ENCODE assay signal across 29 cellular contexts in the genomic region with DNA sequence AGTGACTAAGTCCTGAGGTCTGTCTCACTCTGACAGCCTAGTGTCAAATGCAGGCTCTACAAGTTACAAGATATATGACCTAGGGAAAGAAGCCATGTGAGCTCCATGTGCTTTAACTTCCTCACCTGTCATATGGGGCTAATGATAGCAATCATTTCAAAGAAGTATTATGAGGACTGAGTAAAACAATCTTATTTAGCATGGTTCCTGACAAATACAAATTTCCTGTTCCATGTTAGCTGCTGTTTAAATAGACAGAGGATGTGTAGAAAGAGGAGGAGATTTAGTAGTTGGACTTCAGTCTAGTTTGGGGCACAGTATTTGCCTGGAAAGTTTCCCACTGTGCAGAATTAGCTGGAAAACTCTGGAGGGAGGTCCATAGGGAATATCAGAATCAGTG.
"Had no signal": no experiment of that assay in that cellular context is flagged by ENCODE, and none has a peak within 500 bp of the region (broad histone marks: within the 10 kb centered on the region; RNA-seq: fewer than 3 reads in every experiment).

No MANE protein-coding gene starts in this region.

- H3K27me3 ChIP-seq: stomach, suprapubic skin, testis, thyroid gland, tibial artery, tibial nerve, transverse colon, upper lobe of left lung, upper lobe of right lung, uterus, vagina had no signal

- H3K4me3 ChIP-seq: stomach, suprapubic skin, testis, thoracic aorta, thyroid gland, tibial artery, tibial nerve, transverse colon, upper lobe of left lung, upper lobe of right lung, uterus, vagina had no signal

- H3K36me3 ChIP-seq: stomach, suprapubic skin, thoracic aorta, thyroid gland, tibial artery, tibial nerve, transverse colon, upper lobe of left lung, upper lobe of right lung, uterus, vagina had no signal

- DNase-seq: stimulated activated CD4-positive, alpha-beta T cell treated with anti-CD3 and anti-CD28 coated beads, Interleukin-2, amount 100 ng/mL, for 48 hours; stimulated activated CD4-positive, alpha-beta T cell treated with anti-CD3 and anti-CD28 coated beads, Interleukin-4, amount 100 ng/mL, for 1 hour; stimulated activated CD4-positive, alpha-beta T cell treated with anti-CD3 and anti-CD28 coated beads, Interleukin-4, amount 100 ng/mL, for 24 hours; stimulated activated CD4-positive, alpha-beta T cell treated with anti-CD3 and anti-CD28 coated beads, Interleukin-4, amount 100 ng/mL, for 4 hours; stimulated activated CD8-positive, alpha-beta memory T cell treated with anti-CD3 and anti-CD28 coated beads, Interleukin-4, amount 100 ng/mL, for 48 hours; stimulated activated naive B cell treated with anti-CD40 and anti-IgM and Interleukin-4, amounts not matched to agents 10 μg/mL and 1 μg/mL and 100 μg/mL, for 72 hours; stimulated activated naive CD4-positive, alpha-beta T cell; stimulated activated naive CD4-positive, alpha-beta T cell treated with Interleukin-2 at 50 U/mL for 16 hours; stimulated activated naive CD8-positive, alpha-beta T cell treated with anti-CD3 and anti-CD28 coated beads, Interleukin-15, amount 100 ng/mL, for 72 hours; stimulated activated naive CD8-positive, alpha-beta T cell treated with anti-CD3 and anti-CD28 coated beads, Interleukin-15, Interleukin-2, amounts not matched to agents 100 U/mL and 50 U/mL, for 24 hours; stomach; substantia nigra; testis; thyroid gland; tibial artery; transverse colon; trophoblast cell; upper lobe of left lung; upper lobe of right lung; uterus had no signal

- FAIRE-seq: urothelium cell line had no signal

- H3K27me3 Mint-ChIP-seq: stimulated activated memory B cell treated with anti-CD40 and anti-IgM and Interleukin-4, amounts not matched to agents 10 μg/mL and 1 μg/mL and 100 μg/mL, for 72 hours; stimulated activated naive B cell treated with anti-CD40 and anti-IgM and Interleukin-4, amounts not matched to agents 10 μg/mL and 1 μg/mL and 100 μg/mL, for 72 hours; stimulated activated naive CD8-positive, alpha-beta T cell treated with anti-CD3 and anti-CD28 coated beads, Interleukin-15, amount 100 ng/mL, for 72 hours; stimulated activated naive CD8-positive, alpha-beta T cell treated with anti-CD3 and anti-CD28 coated beads, Interleukin-15, Interleukin-2, amounts not matched to agents 100 ng/mL and 50 ng/mL, for 24 hours; type B pancreatic cell had no signal

- H3K4me1 ChIP-seq: suprapubic skin, testis, tibial artery, tibial nerve, upper lobe of right lung, uterus, vagina had no signal

- H3K4me3 Mint-ChIP-seq: stimulated activated effector memory CD8-positive, alpha-beta T cell treated with anti-CD3 and anti-CD28 coated beads, Interleukin-12 subunit alpha, Interleukin-12 subunit beta, amount 100 ng/mL, for 72 hours; stimulated activated memory B cell treated with anti-CD40 and anti-IgM and Interleukin-4, amounts not matched to agents 10 μg/mL and 1 μg/mL and 100 μg/mL, for 72 hours; stimulated activated naive B cell treated with anti-CD40 and anti-IgM and Interleukin-4, amounts not matched to agents 10 μg/mL and 1 μg/mL and 100 μg/mL, for 72 hours; stimulated activated naive CD8-positive, alpha-beta T cell treated with anti-CD3 and anti-CD28 coated beads, Interleukin-15, amount 100 ng/mL, for 72 hours; stimulated activated naive CD8-positive, alpha-beta T cell treated with anti-CD3 and anti-CD28 coated beads, Interleukin-15, Interleukin-2, amounts not matched to agents 100 ng/mL and 50 ng/mL, for 24 hours; type B pancreatic cell had no signal

- H3K36me3 Mint-ChIP-seq: stimulated activated effector memory CD8-positive, alpha-beta T cell treated with anti-CD3 and anti-CD28 coated beads, Interleukin-12 subunit alpha, Interleukin-12 subunit beta, amount 100 ng/mL, for 72 hours; stimulated activated memory B cell treated with anti-CD40 and anti-IgM and Interleukin-4, amounts not matched to agents 10 μg/mL and 1 μg/mL and 100 μg/mL, for 72 hours; stimulated activated naive B cell treated with anti-CD40 and anti-IgM and Interleukin-4, amounts not matched to agents 10 μg/mL and 1 μg/mL and 100 μg/mL, for 72 hours; type B pancreatic cell had no signal

- H3K4me1 Mint-ChIP-seq: stimulated activated effector memory CD8-positive, alpha-beta T cell treated with anti-CD3 and anti-CD28 coated beads, Interleukin-12 subunit alpha, Interleukin-12 subunit beta, amount 100 ng/mL, for 72 hours; stimulated activated memory B cell treated with anti-CD40 and anti-IgM and Interleukin-4, amounts not matched to agents 10 μg/mL and 1 μg/mL and 100 μg/mL, for 72 hours; stimulated activated naive B cell treated with anti-CD40 and anti-IgM and Interleukin-4, amounts not matched to agents 10 μg/mL and 1 μg/mL and 100 μg/mL, for 72 hours; stimulated activated naive CD8-positive, alpha-beta T cell treated with anti-CD3 and anti-CD28 coated beads, Interleukin-15, amount 100 ng/mL, for 72 hours had no signal

- ATAC-seq: stimulated activated effector memory CD8-positive, alpha-beta T cell treated with anti-CD3 and anti-CD28 coated beads, Interleukin-12 subunit alpha, Interleukin-12 subunit beta, amount 100 ng/mL, for 72 hours; stimulated activated memory B cell treated with anti-CD40 and anti-IgM and Interleukin-4, amounts not matched to agents 10 μg/mL and 1 μg/mL and 100 μg/mL, for 72 hours; stimulated activated naive B cell treated with anti-CD40 and anti-IgM and Interleukin-4, amounts not matched to agents 10 μg/mL and 1 μg/mL and 100 μg/mL, for 72 hours; stimulated activated naive CD8-positive, alpha-beta T cell treated with anti-CD3 and anti-CD28 coated beads, Interleukin-15, amount 100 ng/mL, for 72 hours; stimulated activated naive CD8-positive, alpha-beta T cell treated with anti-CD3 and anti-CD28 coated beads, Interleukin-15, Interleukin-2, amounts not matched to agents 100 U/mL and 50 U/mL, for 24 hours; upper lobe of right lung had no signal

- H3K27ac ChIP-seq: stomach, suprapubic skin, testis, thoracic aorta, thyroid gland, tibial artery, tibial nerve, transverse colon, upper lobe of left lung, upper lobe of right lung, uterus, vagina had no signal

- H3K9me3 Mint-ChIP-seq: stimulated activated naive B cell treated with anti-CD40 and anti-IgM and Interleukin-4, amounts not matched to agents 10 μg/mL and 1 μg/mL and 100 μg/mL, for 72 hours had no signal

- H3K27ac Mint-ChIP-seq: stimulated activated effector memory CD8-positive, alpha-beta T cell treated with anti-CD3 and anti-CD28 coated beads, Interleukin-12 subunit alpha, Interleukin-12 subunit beta, amount 100 ng/mL, for 72 hours; stimulated activated memory B cell treated with anti-CD40 and anti-IgM and Interleukin-4, amounts not matched to agents 10 μg/mL and 1 μg/mL and 100 μg/mL, for 72 hours; stimulated activated naive B cell treated with anti-CD40 and anti-IgM and Interleukin-4, amounts not matched to agents 10 μg/mL and 1 μg/mL and 100 μg/mL, for 72 hours; stimulated activated naive CD8-positive, alpha-beta T cell treated with anti-CD3 and anti-CD28 coated beads, Interleukin-15, amount 100 ng/mL, for 72 hours; stimulated activated naive CD8-positive, alpha-beta T cell treated with anti-CD3 and anti-CD28 coated beads, Interleukin-15, Interleukin-2, amounts not matched to agents 100 ng/mL and 50 ng/mL, for 24 hours; type B pancreatic cell had no signal

- H3K9me3 ChIP-seq: stomach, suprapubic skin, testis, thoracic aorta, thyroid gland, tibial artery, tibial nerve, transverse colon, upper lobe of left lung, upper lobe of right lung, uterus, vagina had no signal
